ENCODE assay signal across 30 cellular contexts in genomic region chr21:17359781-17360180, GRCh38.
A peak's percentile ranks its signal among the peaks of the same experiment; 100 is the strongest.
DNase-seq lines count a peak whose midpoint lies in the region; ATAC-seq, FAIRE-seq and TF ChIP-seq lines count a peak whose summit lies in the region.
"Had no signal": no experiment of that assay in that cellular context is flagged by ENCODE, and none has a peak within 500 bp of the region (broad histone marks: within the 10 kb centered on the region; RNA-seq: fewer than 3 reads in every experiment).

No MANE protein-coding gene starts in this region.

- peak; percentile 29 for DNase-seq in NCI-H1092 treated with DMSO at 0.1 percent for 48 hours (lab: John Stamatoyannopoulos, UW)
- DNase-seq in NCI-H1092 (lab: John Stamatoyannopoulos, UW), result no peak
- peak; percentile 77 for DNase-seq in DMS153 (lab: John Stamatoyannopoulos, UW)
- peak; percentile 24 for DNase-seq in NCI-H2029 treated with DMSO at 0.1 percent for 48 hours (lab: John Stamatoyannopoulos, UW)
- DNase-seq in bronchial epithelial cell (ENCODE audit: low read depth), result peak; percentile 37
- DNase-seq in thyroid gland, result no peak
- DNase-seq in amygdala (lab: John Stamatoyannopoulos, UW), result no peak
- DNase-seq: 8988T; activated CD4-positive, alpha-beta memory T cell treated with anti-CD3 and anti-CD28 coated beads for 36 hours; anterior cingulate cortex; CD8-positive, alpha-beta memory T cell; colonic mucosa; esophagus squamous epithelium; foreskin melanocyte; heart right ventricle; NCI-H1436 treated with DMSO at 0.1 percent for 48 hours; NCI-H510A; nephron progenitor cell; ovary; SJCRH30; stimulated activated CD4-positive, alpha-beta T cell treated with anti-CD3 and anti-CD28 coated beads, Interleukin-1b, Interleukin-23, amount 100 ng/mL, for 48 hours; stimulated activated CD8-positive, alpha-beta memory T cell treated with anti-CD3 and anti-CD28 coated beads, Interleukin-4, amount 100 ng/mL, for 48 hours; stimulated activated naive CD8-positive, alpha-beta T cell treated with anti-CD3 and anti-CD28 coated beads, Interleukin-15, amount 100 ng/mL, for 72 hours; T-cell had no signal

- H3K36me3 ChIP-seq in bronchial epithelial cell (ENCODE audit: control insufficient read depth, insufficient read depth, low read length), result no peaks in the 10 kb centered on the region
- no peaks in the 10 kb centered on the region for H3K36me3 ChIP-seq in thyroid gland
- H3K36me3 ChIP-seq: colonic mucosa, esophagus squamous epithelium, heart right ventricle, ovary, SJCRH30 had no signal

- H3K4me3 ChIP-seq in bronchial epithelial cell (ENCODE audit: low read depth, low read length) (no peak overlapping the region), thyroid gland (replicated peaks in 1 of 3) (no peak overlapping the region)
- H3K4me3 ChIP-seq: colonic mucosa, esophagus squamous epithelium, heart right ventricle, ovary, SJCRH30, smooth muscle cell had no signal

- H3K27me3 ChIP-seq in bronchial epithelial cell (ENCODE audit: control insufficient read depth, insufficient read depth, low read length) (no peaks in the 10 kb centered on the region), thyroid gland (no peaks in the 10 kb centered on the region)
- H3K27me3 ChIP-seq: colonic mucosa, esophagus squamous epithelium, heart right ventricle, ovary, SJCRH30 had no signal

- H3K4me1 ChIP-seq in thyroid gland, result no peaks in the 10 kb centered on the region
- H3K4me1 ChIP-seq: colonic mucosa, esophagus squamous epithelium, heart right ventricle, SJCRH30 had no signal

- no peak overlapping the region for H3K27ac ChIP-seq in thyroid gland
- H3K27ac ChIP-seq: colonic mucosa, esophagus squamous epithelium, heart right ventricle, ovary, SJCRH30 had no signal

- TF ChIP-seq POLR2A in thyroid gland (IDR thresholded peaks at IDR 0.05), result no peak

- no peaks in the 10 kb centered on the region for H3K9me3 ChIP-seq in thyroid gland
- H3K9me3 ChIP-seq: colonic mucosa, esophagus squamous epithelium, heart right ventricle, ovary, SJCRH30 had no signal

- ATAC-seq in HG03439 (IDR thresholded peaks at IDR 0.05; ENCODE audit: unreplicated experiment), result no peak
- ATAC-seq: activated CD4-positive, CD25-positive, alpha-beta regulatory T cell treated with anti-CD3 and anti-CD28 coated beads, Interleukin-2, amount 50 U/mL, for 24 hours; activated naive CD4-positive, alpha-beta T cell treated with anti-CD3 and anti-CD28 coated beads, Interleukin-2, amount 50 U/mL, for 72 hours; activated T-helper 17 cell treated with anti-CD3 and anti-CD28 coated beads, Interleukin-2, amount 50 U/mL, for 72 hours; HCT116; heart right ventricle; stimulated activated naive CD8-positive, alpha-beta T cell treated with anti-CD3 and anti-CD28 coated beads, Interleukin-15, amount 100 ng/mL, for 72 hours; T-cell had no signal

- TF ChIP-seq CTCF in bronchial epithelial cell (IDR thresholded peaks at IDR 0.05; ENCODE audit: insufficient read depth, low read length, severe bottlenecking), result no peak
- no peak for TF ChIP-seq CTCF in thyroid gland (IDR thresholded peaks at IDR 0.05)

- peak; percentile 50 for FAIRE-seq in bronchial epithelial cell (lab: Jason Lieb, UNC)

- WGBS in thyroid gland, 2 donors, result 71 to 77% methylated on average over 2 of the region's 2 CpGs

- intact Hi-C loops in thyroid gland (cut with DNase I), result no loop called here

Comparison
In these comparisons a context has a peak if more than half of its experiments do, and no peak if none do; other contexts are left out.
1. DNase-seq: peak in NCI-H1092 treated with DMSO at 0.1 percent for 48 hours (single experiment), DMS153 (single experiment), NCI-H2029 treated with DMSO at 0.1 percent for 48 hours (single experiment) and bronchial epithelial cell (single experiment); none in NCI-H1092 (single experiment), thyroid gland (0 of 2) and amygdala (0 of 56).